5 cellular contexts compared by ENCODE assay signal in genomic region chr22:21531525-21531924, GRCh38. TPM values are rescaled to one million over a fixed set of nuclear protein-coding genes. Genes with fewer than 3 reads are reported as not detected.
"Had no signal": no experiment of that assay in that cellular context is flagged by ENCODE, and none has a peak within 500 bp of the region (broad histone marks: within the 10 kb centered on the region; RNA-seq: fewer than 3 reads in every experiment).

No MANE protein-coding gene starts in this region.

RNA-seq across cellular contexts. Expression of gene RIMBP3C, which starts 19.7 kb away (rescaled TPM):
- total RNA-seq: esophagus muscularis mucosa, esophagus squamous epithelium, glomerular endothelial cell had no signal
- polyA plus RNA-seq: heart left ventricle, heart right ventricle had no signal
